9 cellular contexts compared by ENCODE assay signal in genomic region chr1:54764922-54765561, GRCh38. TPM values are rescaled to one million over a fixed set of nuclear protein-coding genes. Genes with fewer than 3 reads are reported as not detected.
DNase-seq lines count a peak whose midpoint lies in the region; ATAC-seq and TF ChIP-seq lines count a peak whose summit lies in the region.
"Had no signal": no experiment of that assay in that cellular context is flagged by ENCODE, and none has a peak within 500 bp of the region (broad histone marks: within the 10 kb centered on the region; RNA-seq: fewer than 3 reads in every experiment).

No MANE protein-coding gene starts in this region.

- intact Hi-C loops in PC-3 (cut with micrococcal nuclease), result loop anchor here (1.0 to 2.0 kb wide), 2 partner anchors 30 to 49 kb away; no protein-coding TSS in a partner anchor
- intact Hi-C loops in sigmoid colon (cut with DNase I), result loop anchor here (5.0 kb wide), 2 partner anchors 37 to 48 kb away; partner anchors contain the start of genes TTC22 and TTC4

- H3K4me2 ChIP-seq in PC-3 (ENCODE audit: low read length), result peak overlapping the region; percentile 82

- H3K36me3 ChIP-seq in GM06990 (ENCODE audit: control insufficient read depth, insufficient read depth, low read length) (no peaks in the 10 kb centered on the region), HAP-1 (replicated peaks) (no peaks in the 10 kb centered on the region), PC-3 (ENCODE audit: low read depth, low read length) (no peaks in the 10 kb centered on the region), sigmoid colon (no peaks in the 10 kb centered on the region)

- peak overlapping the region; percentile 65 for H3K4me3 ChIP-seq in GM06990 (replicated peaks; ENCODE audit: low read depth, low read length)
- peak overlapping the region; percentile 17 for H3K4me3 ChIP-seq in HAP-1
- H3K4me3 ChIP-seq in PC-3 (ENCODE audit: low read length), result peak overlapping the region; percentile 84
- peak overlapping the region; percentile 58 for H3K4me3 ChIP-seq in fibroblast of the aortic adventitia (ENCODE audit: low read depth, low read length)
- H3K4me3 ChIP-seq in sigmoid colon, result peak overlapping the region; percentile 28 to 82 (median 74)

- H3K4me1 ChIP-seq in HAP-1, result no peaks in the 10 kb centered on the region
- H3K4me1 ChIP-seq in PC-3 (ENCODE audit: insufficient read depth, low read length), result peaks cover 12% of the 10 kb centered on the region; the same call in 1 of the 2 replicates
- peaks cover 0 to 17% (median 12%) of the 10 kb centered on the region in 4 donors for H3K4me1 ChIP-seq in sigmoid colon

- TF ChIP-seq CTCF in GM06990 (IDR thresholded peaks at IDR 0.05; ENCODE audit: insufficient read depth, low read length, poor library complexity, severe bottlenecking), result no peak
- TF ChIP-seq CTCF in PC-3 (conservative IDR thresholded peaks at IDR 0.05; ENCODE audit: low read depth, low read length), result no peak
- no peak for TF ChIP-seq CTCF in fibroblast of the aortic adventitia (IDR thresholded peaks at IDR 0.05; ENCODE audit: insufficient read depth, low read length)
- TF ChIP-seq CTCF in sigmoid colon (IDR thresholded peaks at IDR 0.05), result no peak

- H3K9me3 ChIP-seq in HAP-1, result no peaks in the 10 kb centered on the region
- no peaks in the 10 kb centered on the region for H3K9me3 ChIP-seq in PC-3 (ENCODE audit: low read length)
- H3K9me3 ChIP-seq in sigmoid colon, result no peaks in the 10 kb centered on the region

- H3K27ac ChIP-seq in PC-3 (ENCODE audit: low read length), result no peak overlapping the region
- H3K27ac ChIP-seq in sigmoid colon, result peak overlapping the region; percentile 63 to 77 (median 73)

- CTCF ChIA-PET in PC-3 (lab: Charles Lee), result no interaction called here

- peak; percentile 27 for ATAC-seq in PC-3

- whole genome bisulfite sequencing in sigmoid colon, 2 donors, result 51 to 67% methylated on average over 13 of the region's 13 CpGs

- H3K27me3 ChIP-seq in GM06990 (replicated peaks; ENCODE audit: control insufficient read depth, insufficient read depth, low read length) (no peaks in the 10 kb centered on the region), HAP-1 (ENCODE audit: low read depth) (no peaks in the 10 kb centered on the region), PC-3 (ENCODE audit: low read length) (no peaks in the 10 kb centered on the region), sigmoid colon (no peaks in the 10 kb centered on the region)

- DNase-seq in GM06990 (ENCODE audit: extremely low read depth, insufficient read length), result no peak
- no peak for DNase-seq in HAP-1 (ENCODE audit: low spot score in 2 of 2)
- no peak for DNase-seq in PC-3
- DNase-seq in fibroblast of the aortic adventitia (ENCODE audit: low read depth), result no peak
- no peak for DNase-seq in sigmoid colon
- DNase-seq in anterior cingulate cortex (lab: John Stamatoyannopoulos, UW), result no peak
- no peak for DNase-seq in cerebellar cortex (ENCODE audit: low spot score)
- DNase-seq in pons (ENCODE audit: low spot score), result no peak

- H3K79me2 ChIP-seq in PC-3 (ENCODE audit: low read length), result peaks cover 22% of the 10 kb centered on the region

- no TSS peak for BruUV-seq in PC-3 (replicated peaks; lab: Mats Ljungman, UMichigan)

- no peaks in the 10 kb centered on the region for H4K20me1 ChIP-seq in PC-3 (ENCODE audit: low read length)

- peak overlapping the region; percentile 82 for H2AFZ ChIP-seq in PC-3 (ENCODE audit: low read length)

- no peaks in the 10 kb centered on the region for H3F3A ChIP-seq in PC-3 (ENCODE audit: low read length, unreplicated experiment)

- H3K9ac ChIP-seq in PC-3 (ENCODE audit: low read length), result peak overlapping the region; percentile 18; the same call in 1 of the 2 replicates

- H3K9me2 ChIP-seq in PC-3 (replicated peaks; ENCODE audit: low read length), result no peaks in the 10 kb centered on the region

- no peak for TF ChIP-seq EP300 in sigmoid colon (IDR thresholded peaks at IDR 0.05)

- in situ Hi-C loops in HAP-1 (cut with MboI; ENCODE audit: low sequenced_read_pairs), result no loop called here

- POLR2A ChIA-PET in PC-3 (lab: Charles Lee; ENCODE audit: unreplicated experiment), result no interaction called here

- no peak for TF ChIP-seq POLR2A in sigmoid colon (IDR thresholded peaks at IDR 0.05)

RNA-seq across cellular contexts. Expression of gene PARS2, which starts 0.7 kb away (rescaled TPM):
- total RNA-seq in PC-3 (2014; rRNA removed) (3.5 and 5.0 TPM in 2 replicates), fibroblast of the aortic adventitia (ENCODE audit: low replicate concordance) (3.8 and 4.1 TPM in 2 replicates), sigmoid colon (1 to 10 TPM; 3.3 to 5.7 (median 4.9) TPM)
- polyA plus RNA-seq in sigmoid colon, result 1 to 10 TPM; 4.9 to 6.0 (median 5.6) TPM

RNA-seq across cellular contexts. Expression of gene TTC22, which starts 36.1 kb away (rescaled TPM):
- 21.8 and 31.3 TPM in 2 replicates for total RNA-seq in PC-3 (2014; rRNA removed)
- under 0.01 TPM in 1 of 2 replicates, not detected in the other for total RNA-seq in fibroblast of the aortic adventitia (ENCODE audit: low replicate concordance)
- total RNA-seq in sigmoid colon, result 1 to 10 TPM in 2 of 4 donors, under 1 TPM in 2; 0.81 to 1.9 (median 0.95) TPM
- 10 to 100 TPM; 30.4 to 39.1 (median 33.0) TPM for polyA plus RNA-seq in sigmoid colon
- total RNA-seq: RPMI7951 had no signal

RNA-seq across cellular contexts. Expression of gene TTC4, which starts 49.4 kb away (rescaled TPM):
- total RNA-seq in PC-3 (2014; rRNA removed), result 28.2 and 34.7 TPM in 2 replicates
- 19.3 and 28.0 TPM in 2 replicates for total RNA-seq in fibroblast of the aortic adventitia (ENCODE audit: low replicate concordance)
- total RNA-seq in sigmoid colon, result 10 to 100 TPM; 12.6 to 33.4 (median 27.2) TPM
- polyA plus RNA-seq in sigmoid colon, result 10 to 100 TPM in 1 of 3 donors, 1 to 10 TPM in 2; 7.6 to 15.0 (median 9.6) TPM

Comparison
In these comparisons a context has a peak if more than half of its experiments do, and no peak if none do; other contexts are left out.
1. H3K4me3 ChIP-seq: peak in every context shown above with its lines; median percentile 84 in PC-3; 74 in sigmoid colon; 65 in GM06990; 58 in fibroblast of the aortic adventitia; 17 in HAP-1.